In genomic region chr17:15651583-15652110, GRCh38 we compare ENCODE assay signal across 8 cellular contexts. TPM values are rescaled to one million over a fixed set of nuclear protein-coding genes. Genes with fewer than 3 reads are reported as not detected.
DNase-seq lines count a peak whose midpoint lies in the region; ATAC-seq and TF ChIP-seq lines count a peak whose summit lies in the region.

No MANE protein-coding gene starts in this region.

- DNase-seq in DMS53 treated with DMSO at 0.1 percent for 48 hours (lab: John Stamatoyannopoulos, UW; ENCODE audit: unreplicated experiment), result peak; percentile 85
- peak; percentile 97 for DNase-seq in LoVo (ENCODE audit: low spot score)
- peak; percentile 98 for DNase-seq in SIG-M5 treated with dmso at 0.1 percent for 504 hours (lab: John Stamatoyannopoulos, UW; ENCODE audit: unreplicated experiment)
- peak; percentile 98 for DNase-seq in choroid plexus epithelial cell (ENCODE audit: low read depth)
- peak; percentile 100 for DNase-seq in kidney tubule cell (ENCODE audit: low spot score)
- DNase-seq in spleen, result peak; percentile 90
- no peak for DNase-seq in germinal center (ENCODE audit: low spot score)

- H3K27ac ChIP-seq in spleen, result peak overlapping the region in 7 of 8 donors; percentile 53 to 77 (median 67)

- no peaks in the 10 kb centered on the region for H3K27me3 ChIP-seq in spleen (replicated peaks in 1 of 7)

- WGBS in spleen, 5 donors, result 4 to 9% (median 6%) methylated on average over 8 of the region's 8 CpGs

- H3K9me3 ChIP-seq in spleen, result no peaks in the 10 kb centered on the region

- peaks cover 2 to 37% (median 16%) of the 10 kb centered on the region in 6 donors for H3K4me1 ChIP-seq in spleen

- no peak for TF ChIP-seq POLR2A in spleen (IDR thresholded peaks at IDR 0.05)

- TF ChIP-seq CTCF in choroid plexus epithelial cell (conservative IDR thresholded peaks at IDR 0.05; ENCODE audit: low read depth, low read length) (no peak), spleen (IDR thresholded peaks at IDR 0.05 in 8 of 11, conservative IDR thresholded peaks at IDR 0.05 in 3 of 11) (no peak)

- H3K36me3 ChIP-seq in spleen, result no peaks in the 10 kb centered on the region

- intact Hi-C loops in spleen (cut with DNase I; ENCODE audit: low total_unique reads), result no loop called here

- peak; percentile 62 for ATAC-seq in GM21825 (IDR thresholded peaks at IDR 0.05; ENCODE audit: unreplicated experiment)

- peak overlapping the region; percentile 79 for H3K4me3 ChIP-seq in choroid plexus epithelial cell (ENCODE audit: low read depth, low read length)
- H3K4me3 ChIP-seq in spleen, result peak overlapping the region; percentile 19 to 60 (median 36)

RNA-seq across cellular contexts. Expression of gene FBXW10B, which starts 32.1 kb away (rescaled TPM):
- total RNA-seq in spleen, result 1 to 10 TPM in 2 of 7 donors, under 1 TPM in 5; 0.33 to 1.4 (median 0.79) TPM
- polyA plus RNA-seq in spleen, result under 1 TPM; 0.28 to 0.44 (median 0.29) TPM

RNA-seq across cellular contexts. Expression of gene TRIM16, which starts 32.5 kb away (rescaled TPM):
- 10 to 100 TPM in 3 of 7 donors, 1 to 10 TPM in 4; 7.7 to 17.2 (median 10.0) TPM for total RNA-seq in spleen
- 1 to 10 TPM; 4.6 to 6.5 (median 5.3) TPM for polyA plus RNA-seq in spleen

RNA-seq across cellular contexts. Expression of gene ZNF286A, which starts 47.9 kb away (rescaled TPM):
- total RNA-seq in spleen, result 10 to 100 TPM; 13.1 to 24.9 (median 19.0) TPM
- 1 to 10 TPM; 4.0 to 6.0 (median 4.5) TPM for polyA plus RNA-seq in spleen
